In genomic region chr12:24496755-24497154, GRCh38 we compare ENCODE assay signal across 20 cellular contexts.
DNase-seq lines count a peak whose midpoint lies in the region; TF ChIP-seq lines count a peak whose summit lies in the region.
"Had no signal": no experiment of that assay in that cellular context is flagged by ENCODE, and none has a peak within 500 bp of the region (broad histone marks: within the 10 kb centered on the region; RNA-seq: fewer than 3 reads in every experiment).

No MANE protein-coding gene starts in this region.

- dilution Hi-C loops in mammary epithelial cell (cut with HindIII; ENCODE audit: low sequenced_read_pairs): no loop called here

- CTCF ChIA-PET in mammary epithelial cell (lab: Charles Lee; ENCODE audit: low non-redundant PET): no interaction called here

- no peak overlapping the region for H3K27ac ChIP-seq in mammary epithelial cell (ENCODE audit: insufficient read depth, low read depth, low read length)
- H3K27ac ChIP-seq: sigmoid colon, upper lobe of left lung had no signal

- no peaks in the 10 kb centered on the region for H3K79me2 ChIP-seq in mammary epithelial cell (ENCODE audit: insufficient read depth, low read length)

- H3K36me3 ChIP-seq in mammary epithelial cell (ENCODE audit: insufficient read depth, low read length) (no peaks in the 10 kb centered on the region), kidney epithelial cell (ENCODE audit: control insufficient read depth, insufficient read depth, low read length) (no peaks in the 10 kb centered on the region)
- H3K36me3 ChIP-seq: sigmoid colon, upper lobe of left lung had no signal

- H3K9ac ChIP-seq in mammary epithelial cell (ENCODE audit: insufficient read depth, low read length): no peak overlapping the region

- in situ Hi-C loops in ACHN (cut with HindIII; ENCODE audit: low pct_ligation_motif_present, low pct_unique_long_range_greater_than_20kb, low sequenced_read_pairs): no loop called here
- in situ Hi-C loops in mammary epithelial cell (cut with MboI; ENCODE audit: low sequenced_read_pairs in 2 of 2): no loop called here

- no peak for TF ChIP-seq CTCF in mammary epithelial cell (conservative IDR thresholded peaks at IDR 0.05 in 1 of 2, IDR thresholded peaks at IDR 0.05 in 1 of 2; ENCODE audit: extremely low read depth in 1 of 2, insufficient read depth in 1 of 2, low read depth in 1 of 2, low read length in 2 of 2)
- no peak for TF ChIP-seq CTCF in kidney epithelial cell (IDR thresholded peaks at IDR 0.05; ENCODE audit: insufficient read depth, low read length, poor library complexity, severe bottlenecking)

- H3K9me3 ChIP-seq in mammary epithelial cell (replicated peaks; ENCODE audit: insufficient read depth, low read length): no peaks in the 10 kb centered on the region
- H3K9me3 ChIP-seq: sigmoid colon, upper lobe of left lung had no signal

- H2AFZ ChIP-seq in mammary epithelial cell (ENCODE audit: low read depth, low read length): no peak overlapping the region

- H3K4me1 ChIP-seq in mammary epithelial cell (ENCODE audit: insufficient read depth, low read length): no peaks in the 10 kb centered on the region

- H3K27me3 ChIP-seq in mammary epithelial cell (ENCODE audit: insufficient read depth, low read length) (peaks cover 1% of the 10 kb centered on the region), kidney epithelial cell (ENCODE audit: control insufficient read depth, insufficient read depth, low read length) (no peaks in the 10 kb centered on the region)
- H3K27me3 ChIP-seq: sigmoid colon, upper lobe of left lung had no signal

- no peaks in the 10 kb centered on the region for H4K20me1 ChIP-seq in mammary epithelial cell (ENCODE audit: insufficient read depth, low read length)

- H3K4me2 ChIP-seq in mammary epithelial cell (ENCODE audit: insufficient read depth, low read depth, low read length): no peak overlapping the region

- DNase-seq in ACHN: peak; percentile 49
- peak; percentile 88 for DNase-seq in M059J (ENCODE audit: low read depth)
- DNase-seq in mammary epithelial cell: peak; percentile 2
- peak; percentile 48 for DNase-seq in kidney epithelial cell (ENCODE audit: low read depth)
- DNase-seq in NCI-H2227 treated with DMSO at 0.1 percent for 48 hours (lab: John Stamatoyannopoulos, UW): no peak
- DNase-seq in HK-2 (ENCODE audit: unreplicated experiment): no peak
- DNase-seq in NCI-H2107 treated with DMSO at 0.1 percent for 48 hours (lab: John Stamatoyannopoulos, UW; ENCODE audit: unreplicated experiment): no peak
- DNase-seq in NCI-H1694 treated with DMSO at 0.1 percent for 48 hours (lab: John Stamatoyannopoulos, UW): no peak
- DNase-seq: activated CD4-positive, CD25-positive, alpha-beta regulatory T cell treated with anti-CD3 and anti-CD28 coated beads, Interleukin-2, amount 50 U/mL, for 72 hours; activated gamma-delta T cell treated with Interleukin-2 at 50 U/mL for 16 hours; CD8-positive, alpha-beta memory T cell; effector CD8-positive, alpha-beta T cell; immature natural killer cell; midbrain; MV-4-11; NCI-H2081 treated with DMSO at 0.1 percent for 48 hours; nucleus accumbens; RPMI8226; sigmoid colon; upper lobe of left lung had no signal

- intact Hi-C loops in mammary epithelial cell (cut with micrococcal nuclease): no loop called here

- WGBS in mammary epithelial cell (ENCODE audit: low coverage, missing lambda C conversion rate): 0% methylated on average over 1 of the region's 1 CpG

- BruUV-seq in mammary epithelial cell (replicated peaks; lab: Mats Ljungman, UMichigan): no TSS peak

- no peak overlapping the region for H3K4me3 ChIP-seq in mammary epithelial cell (replicated peaks in 1 of 3; ENCODE audit: insufficient read depth in 1 of 3, low read depth in 2 of 3, low read length in 3 of 3)
- no peak overlapping the region for H3K4me3 ChIP-seq in kidney epithelial cell (ENCODE audit: low read depth, low read length)
- H3K4me3 ChIP-seq: sigmoid colon, upper lobe of left lung had no signal

Comparison
In these comparisons a context has a peak if more than half of its experiments do, and no peak if none do; other contexts are left out.
1. DNase-seq: peak in ACHN (single experiment), M059J (single experiment), mammary epithelial cell (single experiment) and kidney epithelial cell (single experiment); none in NCI-H2227 treated with DMSO at 0.1 percent for 48 hours (single experiment), HK-2 (single experiment), NCI-H2107 treated with DMSO at 0.1 percent for 48 hours (single experiment) and NCI-H1694 treated with DMSO at 0.1 percent for 48 hours (single experiment).